Comparison of ENCODE assay signal across 15 cellular contexts in genomic region chr3:18066899-18067582, GRCh38.
A peak's percentile ranks its signal among the peaks of the same experiment; 100 is the strongest.
DNase-seq lines count a peak whose midpoint lies in the region; ATAC-seq, FAIRE-seq and TF ChIP-seq lines count a peak whose summit lies in the region.
"Had no signal": no experiment of that assay in that cellular context is flagged by ENCODE, and none has a peak within 500 bp of the region (broad histone marks: within the 10 kb centered on the region; RNA-seq: fewer than 3 reads in every experiment).

No MANE protein-coding gene starts in this region.

- H3K9me2 ChIP-seq in MM.1S (replicated peaks; ENCODE audit: insufficient read depth, low read length): no peaks in the 10 kb centered on the region

- H4K20me1 ChIP-seq in mammary epithelial cell (ENCODE audit: insufficient read depth, low read length) (no peaks in the 10 kb centered on the region), MM.1S (ENCODE audit: insufficient read depth, low read length) (no peaks in the 10 kb centered on the region)
- H4K20me1 ChIP-seq: BLaER1 had no signal

- H3K9me3 ChIP-seq in mammary epithelial cell (replicated peaks; ENCODE audit: insufficient read depth, low read length) (peaks cover 2% of the 10 kb centered on the region), MM.1S (replicated peaks; ENCODE audit: insufficient read depth, low read length) (no peaks in the 10 kb centered on the region)

- no peaks in the 10 kb centered on the region for H3K27me3 ChIP-seq in mammary epithelial cell (ENCODE audit: insufficient read depth, low read length)
- no peaks in the 10 kb centered on the region for H3K27me3 ChIP-seq in bronchial epithelial cell (ENCODE audit: control insufficient read depth, insufficient read depth, low read length)
- no peaks in the 10 kb centered on the region for H3K27me3 ChIP-seq in foreskin keratinocyte
- no peaks in the 10 kb centered on the region for H3K27me3 ChIP-seq in MM.1S (replicated peaks; ENCODE audit: insufficient read depth, low read length)
- H3K27me3 ChIP-seq: BLaER1 had no signal

- WGBS in mammary epithelial cell (ENCODE audit: low coverage, missing lambda C conversion rate): 60% methylated on average over 3 of the region's 3 CpGs

- DNase-seq in mammary epithelial cell (peak; percentile 39), MCF 10A (ENCODE audit: unreplicated experiment) (no peak), bronchial epithelial cell (ENCODE audit: low read depth) (peak; percentile 62), foreskin keratinocyte (peak; percentile 24 to 59), renal cortical epithelial cell (ENCODE audit: low read depth) (peak; percentile 11), MM.1S (no peak), T-helper 9 cell (no peak), DMS153 (lab: John Stamatoyannopoulos, UW) (no peak)
- DNase-seq: AML-193; CD4-positive, CD25-positive, alpha-beta regulatory T cell; H7 had no signal

- in situ Hi-C loops in mammary epithelial cell (cut with MboI; ENCODE audit: low sequenced_read_pairs in 2 of 2): no loop called here

- no peaks in the 10 kb centered on the region for H3K36me3 Mint-ChIP-seq in MCF 10A (ENCODE audit: insufficient read depth, unreplicated experiment)
- H3K36me3 Mint-ChIP-seq: CD4-positive, CD25-positive, alpha-beta regulatory T cell had no signal

- CTCF ChIA-PET in mammary epithelial cell (lab: Charles Lee; ENCODE audit: low non-redundant PET) (interaction anchor here (0.6 kb wide), 1 partner anchor 435 kb away, joined by 4 read pairs; no protein-coding TSS in a partner anchor), MCF 10A (lab: Yijun Ruan, JAX) (interaction anchor here (0.6 kb wide), 1 partner anchor 226 kb away, joined by 3 read pairs; no protein-coding TSS in a partner anchor)

- H3K4me2 ChIP-seq in mammary epithelial cell (ENCODE audit: insufficient read depth, low read depth, low read length) (no peak overlapping the region), MM.1S (ENCODE audit: low read depth, low read length) (no peak overlapping the region)
- H3K4me2 ChIP-seq: BLaER1, GM23338 had no signal

- FAIRE-seq in bronchial epithelial cell (lab: Jason Lieb, UNC): no peak
- FAIRE-seq: GM12891 had no signal

- dilution Hi-C loops in mammary epithelial cell (cut with HindIII; ENCODE audit: low sequenced_read_pairs): no loop called here

- ATAC-seq in foreskin keratinocyte: peak; percentile 51
- ATAC-seq: GM23338 had no signal

- H3K4me1 Mint-ChIP-seq in MCF 10A (ENCODE audit: insufficient read depth, unreplicated experiment): peaks cover 17% of the 10 kb centered on the region
- H3K4me1 Mint-ChIP-seq: CD4-positive, CD25-positive, alpha-beta regulatory T cell had no signal

- H2AFZ ChIP-seq in mammary epithelial cell (ENCODE audit: low read depth, low read length) (no peak overlapping the region), MM.1S (ENCODE audit: low read length) (no peak overlapping the region)
- H2AFZ ChIP-seq: GM23338 had no signal

- H3K4me3 Mint-ChIP-seq in MCF 10A (ENCODE audit: unreplicated experiment): no peak overlapping the region
- H3K4me3 Mint-ChIP-seq: CD4-positive, CD25-positive, alpha-beta regulatory T cell; GM23338 had no signal

- no TSS peak for BruUV-seq in mammary epithelial cell (replicated peaks; lab: Mats Ljungman, UMichigan)
- no TSS peak for BruUV-seq in MCF 10A (replicated peaks; lab: Mats Ljungman, UMichigan)

- intact Hi-C loops in mammary epithelial cell (cut with micrococcal nuclease) (no loop called here), MCF 10A (cut with micrococcal nuclease) (no loop called here)

- no peak overlapping the region for H3K27ac Mint-ChIP-seq in MCF 10A (ENCODE audit: low read depth, unreplicated experiment)
- H3K27ac Mint-ChIP-seq: CD4-positive, CD25-positive, alpha-beta regulatory T cell; GM23338 had no signal

- H3K4me1 ChIP-seq in mammary epithelial cell (ENCODE audit: insufficient read depth, low read length): peaks cover 32% of the 10 kb centered on the region
- peaks cover 11% of the 10 kb centered on the region for H3K4me1 ChIP-seq in foreskin keratinocyte
- H3K4me1 ChIP-seq in MM.1S (ENCODE audit: low read length): no peaks in the 10 kb centered on the region

- H3K27ac ChIP-seq in mammary epithelial cell (ENCODE audit: insufficient read depth, low read depth, low read length) (no peak overlapping the region), foreskin keratinocyte (peak overlapping the region; percentile 16), MM.1S (ENCODE audit: low read length) (no peak overlapping the region)
- H3K27ac ChIP-seq: 22Rv1, BLaER1 had no signal

- no peak overlapping the region for H3K9ac ChIP-seq in mammary epithelial cell (ENCODE audit: insufficient read depth, low read length)
- H3K9ac ChIP-seq in MM.1S (ENCODE audit: low read length): no peak overlapping the region
- H3K9ac ChIP-seq: BLaER1 had no signal

- H3K9me3 Mint-ChIP-seq in MCF 10A (ENCODE audit: unreplicated experiment): no peaks in the 10 kb centered on the region
- H3K9me3 Mint-ChIP-seq: GM23338 had no signal

- H3F3A ChIP-seq in MM.1S (ENCODE audit: insufficient read depth, low read length): no peaks in the 10 kb centered on the region

- POLR2A ChIA-PET in MCF 10A (lab: Yijun Ruan, JAX): no interaction called here

- no peak overlapping the region for H3K4me3 ChIP-seq in mammary epithelial cell (replicated peaks in 1 of 3; ENCODE audit: insufficient read depth in 1 of 3, low read depth in 2 of 3, low read length in 3 of 3)
- no peak overlapping the region for H3K4me3 ChIP-seq in bronchial epithelial cell (ENCODE audit: low read depth, low read length)
- no peak overlapping the region for H3K4me3 ChIP-seq in MM.1S (ENCODE audit: low read length)
- H3K4me3 ChIP-seq: BLaER1, GM23338 had no signal

- TF ChIP-seq CTCF in mammary epithelial cell (conservative IDR thresholded peaks at IDR 0.05 in 1 of 2, IDR thresholded peaks at IDR 0.05 in 1 of 2; ENCODE audit: extremely low read depth in 1 of 2, insufficient read depth in 1 of 2, low read depth in 1 of 2, low read length in 2 of 2): no peak
- TF ChIP-seq CTCF in MCF 10A (IDR thresholded peaks at IDR 0.05; ENCODE audit: unreplicated experiment): no peak
- TF ChIP-seq CTCF in bronchial epithelial cell (IDR thresholded peaks at IDR 0.05; ENCODE audit: insufficient read depth, low read length, severe bottlenecking): no peak
- TF ChIP-seq CTCF in foreskin keratinocyte (conservative IDR thresholded peaks at IDR 0.05): no peak
- TF ChIP-seq CTCF in MM.1S (IDR thresholded peaks at IDR 0.05; ENCODE audit: low read length): no peak

- H3K36me3 ChIP-seq in mammary epithelial cell (ENCODE audit: insufficient read depth, low read length) (no peaks in the 10 kb centered on the region), bronchial epithelial cell (ENCODE audit: control insufficient read depth, insufficient read depth, low read length) (no peaks in the 10 kb centered on the region), MM.1S (replicated peaks; ENCODE audit: insufficient read depth, low read length) (no peaks in the 10 kb centered on the region)

- H3K79me2 ChIP-seq in mammary epithelial cell (ENCODE audit: insufficient read depth, low read length): no peaks in the 10 kb centered on the region
- H3K79me2 ChIP-seq in MM.1S (ENCODE audit: low read length): no peaks in the 10 kb centered on the region

- no peaks in the 10 kb centered on the region for H3K27me3 Mint-ChIP-seq in MCF 10A (ENCODE audit: insufficient read depth, unreplicated experiment)

Comparison
In these comparisons a context has a peak if more than half of its experiments do, and no peak if none do; other contexts are left out.
1. DNase-seq: peak in mammary epithelial cell (single experiment), bronchial epithelial cell (single experiment), foreskin keratinocyte (2 of 2) and renal cortical epithelial cell (single experiment); none in MCF 10A (single experiment), MM.1S (single experiment), T-helper 9 cell (single experiment) and DMS153 (single experiment).